ENCODE assay signal across 8 cellular contexts in genomic region chrX:49190783-49191032, GRCh38. TPM values are rescaled to one million over a fixed set of nuclear protein-coding genes. Genes with fewer than 3 reads are reported as not detected.
DNase-seq lines count a peak whose midpoint lies in the region; ATAC-seq and TF ChIP-seq lines count a peak whose summit lies in the region.

No MANE protein-coding gene starts in this region.

- H3K36me3 ChIP-seq in SK-N-MC (ENCODE audit: insufficient read depth, low read length) (no peaks in the 10 kb centered on the region), fibroblast of lung (ENCODE audit: control insufficient read depth, insufficient read depth, low read length) (no peaks in the 10 kb centered on the region)

- H2AFZ ChIP-seq in fibroblast of lung (ENCODE audit: low read length): no peak overlapping the region

- no peaks in the 10 kb centered on the region for H4K20me1 ChIP-seq in fibroblast of lung (ENCODE audit: control insufficient read depth, extremely low read depth, insufficient read depth, low read length)

- ATAC-seq in activated CD4-positive, CD25-positive, alpha-beta regulatory T cell treated with anti-CD3 and anti-CD28 coated beads, Interleukin-2, amount 50 U/mL, for 24 hours: no peak

- DNase-seq in GM12865 (ENCODE audit: low read depth) (no peak), SK-N-MC (ENCODE audit: low read depth, low spot score) (no peak), fibroblast of lung (ENCODE audit: low read depth in 2 of 2) (no peak), retinal pigment epithelial cell (ENCODE audit: low read depth) (no peak), SHP77 (lab: John Stamatoyannopoulos, UW) (no peak), GM20000 (ENCODE audit: low spot score) (no peak), A172 (ENCODE audit: low spot score) (no peak)

- no peaks in the 10 kb centered on the region for H3K27me3 ChIP-seq in fibroblast of lung (ENCODE audit: control insufficient read depth, insufficient read depth, low read length)

- H3K4me2 ChIP-seq in fibroblast of lung (ENCODE audit: extremely low read depth, insufficient read depth, low read length): no peak overlapping the region

- peak overlapping the region; percentile 70 for H3K9ac ChIP-seq in SK-N-MC (ENCODE audit: insufficient read length)
- H3K9ac ChIP-seq in fibroblast of lung (ENCODE audit: insufficient read depth, low read length): no peak overlapping the region

- peak overlapping the region; percentile 58 for H3K4me3 ChIP-seq in GM12865 (ENCODE audit: low read depth, low read length)
- peak overlapping the region; percentile 76 for H3K4me3 ChIP-seq in SK-N-MC
- peak overlapping the region in 3 of 4 experiments; percentile 3 to 53 (median 45) for H3K4me3 ChIP-seq in fibroblast of lung (replicated peaks in 1 of 4; ENCODE audit: control extremely low read depth in 1 of 4, insufficient read depth in 1 of 4, low read depth in 3 of 4, low read length in 4 of 4)
- H3K4me3 ChIP-seq in retinal pigment epithelial cell (ENCODE audit: low read length): peak overlapping the region; percentile 39

- H3K79me2 ChIP-seq in fibroblast of lung (ENCODE audit: control insufficient read depth, insufficient read depth, low read length): no peaks in the 10 kb centered on the region

- no peaks in the 10 kb centered on the region for H3K9me3 ChIP-seq in SK-N-MC (ENCODE audit: low read depth, low read length)
- H3K9me3 ChIP-seq in fibroblast of lung (ENCODE audit: control insufficient read depth, insufficient read depth, low read depth, low read length): no peaks in the 10 kb centered on the region

- H3K27ac ChIP-seq in SK-N-MC: 0 out of 2 replicates have a peak overlapping the region, but pooled peaks have one; percentile 70
- peak overlapping the region; percentile 43 for H3K27ac ChIP-seq in fibroblast of lung (ENCODE audit: insufficient read depth, low read length)

- H3K4me1 ChIP-seq in fibroblast of lung (ENCODE audit: control insufficient read depth, extremely low read depth, insufficient read depth, low read length): no peaks in the 10 kb centered on the region

- TF ChIP-seq CTCF in GM12865 (IDR thresholded peaks at IDR 0.05; ENCODE audit: insufficient read depth, low read depth, low read length, missing control alignments): no peak
- no peak for TF ChIP-seq CTCF in fibroblast of lung (conservative IDR thresholded peaks at IDR 0.05 in 1 of 2, IDR thresholded peaks at IDR 0.05 in 1 of 2; ENCODE audit: low read depth in 1 of 2, low read length in 2 of 2)
- no peak for TF ChIP-seq CTCF in retinal pigment epithelial cell (conservative IDR thresholded peaks at IDR 0.05; ENCODE audit: low read depth, low read length)
- no peak for TF ChIP-seq CTCF in GM20000 (IDR thresholded peaks at IDR 0.05; ENCODE audit: extremely low read depth, missing control alignments)

RNA-seq across cellular contexts. Expression of gene PRICKLE3, which starts 4.5 kb away (rescaled TPM):
- total RNA-seq in fibroblast of lung: 4.6 and 7.4 TPM in 2 replicates
- polyA plus RNA-seq in fibroblast of lung: 2.7 and 3.5 TPM in 2 replicates
- 4.5 and 5.4 TPM in 2 replicates for polyA plus RNA-seq in fibroblast of lung (2012)
- polyA minus RNA-seq in fibroblast of lung (ENCODE audit: low replicate concordance): 7.0 and 8.0 TPM in 2 replicates
- 2.8 and 2.9 TPM in 2 replicates for total RNA-seq in A172 (2014; rRNA removed; shearing (Covaris generic))

RNA-seq across cellular contexts. Expression of gene SYP, which starts 9.3 kb away (rescaled TPM):
- total RNA-seq in fibroblast of lung: 0.17 and 0.26 TPM in 2 replicates
- 0.08 and 0.15 TPM in 2 replicates for polyA plus RNA-seq in fibroblast of lung
- 0.31 and 0.40 TPM in 2 replicates for polyA plus RNA-seq in fibroblast of lung (2012)
- polyA minus RNA-seq in fibroblast of lung (ENCODE audit: low replicate concordance): not detected in 2 replicates
- 0.05 and 0.48 TPM in 2 replicates for total RNA-seq in A172 (2014; rRNA removed; shearing (Covaris generic))

RNA-seq across cellular contexts. Expression of gene PLP2, which starts 19.0 kb away (rescaled TPM):
- 10.5 and 23.3 TPM in 2 replicates for total RNA-seq in fibroblast of lung
- 212 and 317 TPM in 2 replicates for polyA plus RNA-seq in fibroblast of lung
- 208 and 292 TPM in 2 replicates for polyA plus RNA-seq in fibroblast of lung (2012)
- polyA minus RNA-seq in fibroblast of lung (ENCODE audit: low replicate concordance): 354 and 470 TPM in 2 replicates
- 70.3 and 80.8 TPM in 2 replicates for total RNA-seq in A172 (2014; rRNA removed; shearing (Covaris generic))

RNA-seq across cellular contexts. Expression of gene MAGIX, which starts 28.1 kb away (rescaled TPM):
- total RNA-seq in fibroblast of lung: 1.0 and 1.7 TPM in 2 replicates
- 0.34 and 0.40 TPM in 2 replicates for polyA plus RNA-seq in fibroblast of lung
- polyA plus RNA-seq in fibroblast of lung (2012): 0.66 and 0.88 TPM in 2 replicates
- polyA minus RNA-seq in fibroblast of lung (ENCODE audit: low replicate concordance): 0.07 TPM in 1 of 2 replicates, not detected in the other
- total RNA-seq in A172 (2014; rRNA removed; shearing (Covaris generic)): 0.36 and 1.8 TPM in 2 replicates

RNA-seq across cellular contexts. Expression of gene CACNA1F, which starts 42.4 kb away (rescaled TPM):
- total RNA-seq in fibroblast of lung: 0.17 and 0.26 TPM in 2 replicates
- not detected in 2 replicates for polyA plus RNA-seq in fibroblast of lung
- polyA plus RNA-seq in fibroblast of lung (2012): not detected in 2 replicates
- polyA minus RNA-seq in fibroblast of lung (ENCODE audit: low replicate concordance): not detected in 2 replicates
- total RNA-seq in A172 (2014; rRNA removed; shearing (Covaris generic)): not detected in 2 replicates
